Comparison of ENCODE assay signal across 15 cellular contexts in the genomic region with DNA sequence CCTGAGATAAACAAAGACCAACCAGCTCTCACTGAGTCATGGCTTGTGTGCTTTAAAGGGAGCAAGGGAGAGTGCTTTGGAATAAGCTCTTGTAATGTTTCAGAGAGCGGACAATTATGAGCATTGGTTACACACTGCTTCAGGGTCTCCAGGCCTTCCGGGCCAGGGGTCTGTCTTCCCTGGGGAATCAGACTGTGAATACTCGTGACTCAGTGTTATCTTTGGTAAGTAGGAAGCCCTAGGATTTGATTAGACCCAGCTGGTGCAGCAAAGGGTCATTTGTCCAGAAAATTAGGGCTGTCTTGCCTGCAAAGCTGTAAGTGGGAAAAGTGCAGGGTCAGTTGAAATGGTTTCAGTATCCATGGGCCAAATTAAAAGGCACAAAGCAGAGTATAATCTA.
A peak's percentile ranks its signal among the peaks of the same experiment; 100 is the strongest.
DNase-seq lines count a peak whose midpoint lies in the region; ATAC-seq and TF ChIP-seq lines count a peak whose summit lies in the region.
"Had no signal": no experiment of that assay in that cellular context is flagged by ENCODE, and none has a peak within 500 bp of the region (broad histone marks: within the 10 kb centered on the region; RNA-seq: fewer than 3 reads in every experiment).

No MANE protein-coding gene starts in this region.

- peak; percentile 16 for ATAC-seq in Right ventricle myocardium inferior
- no peak for ATAC-seq in Right ventricle myocardium superior (ENCODE audit: poor library complexity)
- ATAC-seq: CD8-positive, alpha-beta T cell had no signal

- peak overlapping the region; percentile 76 for H3K27ac ChIP-seq in mesodermal cell (ENCODE audit: low read depth, low read length, severe bottlenecking)
- H3K27ac ChIP-seq: BLaER1 treated with 17β-estradiol and CSF1 and Interleukin-3, amounts not matched to agents 10 nM and 100 nM had no signal

- H3K36me3 Mint-ChIP-seq in type B pancreatic cell: no peaks in the 10 kb centered on the region
- H3K36me3 Mint-ChIP-seq: CD8-positive, alpha-beta T cell had no signal

- H3K4me3 ChIP-seq in mesodermal cell (ENCODE audit: extremely low read depth, insufficient read depth, low read length, poor library complexity, severe bottlenecking): no peak overlapping the region
- H3K4me3 ChIP-seq: BLaER1 treated with 17β-estradiol and CSF1 and Interleukin-3, amounts not matched to agents 10 nM and 100 nM had no signal

- no peaks in the 10 kb centered on the region for H3K36me3 ChIP-seq in mesodermal cell (ENCODE audit: control insufficient read depth, insufficient read depth, low read length)
- H3K36me3 ChIP-seq: BLaER1 treated with 17β-estradiol and CSF1 and Interleukin-3, amounts not matched to agents 10 nM and 100 nM had no signal

- H3K9me3 Mint-ChIP-seq in type B pancreatic cell: no peaks in the 10 kb centered on the region
- H3K9me3 Mint-ChIP-seq: CD8-positive, alpha-beta T cell had no signal

- no peak for TF ChIP-seq CTCF in type B pancreatic cell (conservative IDR thresholded peaks at IDR 0.05)

- intact Hi-C loops in Right ventricle myocardium inferior (cut with DNase I) (no loop called here), Right ventricle myocardium superior (cut with DNase I) (no loop called here)

- H3K27ac Mint-ChIP-seq in type B pancreatic cell: peak overlapping the region; percentile 22
- H3K27ac Mint-ChIP-seq: B cell; CD8-positive, alpha-beta T cell; H9 had no signal

- H3K4me1 ChIP-seq in mesodermal cell (ENCODE audit: control insufficient read depth, insufficient read depth, low read length, poor library complexity, severe bottlenecking): peaks cover 4% of the 10 kb centered on the region
- H3K4me1 ChIP-seq: BLaER1 treated with 17β-estradiol and CSF1 and Interleukin-3, amounts not matched to agents 10 nM and 100 nM had no signal

- H3K4me1 Mint-ChIP-seq in type B pancreatic cell (ENCODE audit: unreplicated experiment): peaks cover 18% of the 10 kb centered on the region
- H3K4me1 Mint-ChIP-seq: B cell, H9 had no signal

- no peaks in the 10 kb centered on the region for H3K9me3 ChIP-seq in mesodermal cell (ENCODE audit: control insufficient read depth, low read length)
- H3K9me3 ChIP-seq: BLaER1 treated with 17β-estradiol and CSF1 and Interleukin-3, amounts not matched to agents 10 nM and 100 nM had no signal

- peaks cover 5% of the 10 kb centered on the region for H3K27me3 Mint-ChIP-seq in type B pancreatic cell

- WGBS in mesodermal cell (ENCODE audit: insufficient coverage in 2 of 2), 2 experiments: 51 to 63% methylated on average over 3 of the region's 3 CpGs

- H3K4me3 Mint-ChIP-seq in type B pancreatic cell: peak overlapping the region; percentile 36
- H3K4me3 Mint-ChIP-seq: B cell; CD8-positive, alpha-beta T cell; H9 had no signal

- DNase-seq in Right ventricle myocardium inferior (ENCODE audit: missing footprints): no peak
- no peak for DNase-seq in Right ventricle myocardium superior
- DNase-seq in SK-N-DZ (ENCODE audit: low spot score): peak; percentile 45
- DNase-seq in type B pancreatic cell (ENCODE audit: extremely low spot score, unreplicated experiment): no peak
- no peak for DNase-seq in NK-92 (lab: John Stamatoyannopoulos, UW; ENCODE audit: unreplicated experiment)
- DNase-seq in cerebellar nuclear complex (lab: John Stamatoyannopoulos, UW): no peak
- DNase-seq: 8988T; Calu3; CD8-positive, alpha-beta T cell; DMS79 treated with DMSO at 0.1 percent for 48 hours; GF-D8; H9 had no signal
